Comparison of ENCODE assay signal across 8 cellular contexts in genomic region chr6:165663283-165663735, GRCh38. TPM values are rescaled to one million over a fixed set of nuclear protein-coding genes. Genes with fewer than 3 reads are reported as not detected.
DNase-seq lines count a peak whose midpoint lies in the region; ATAC-seq and TF ChIP-seq lines count a peak whose summit lies in the region.

No MANE protein-coding gene starts in this region.

- peaks cover 89% of the 10 kb centered on the region for H3K27me3 ChIP-seq in suprapubic skin

- H3K36me3 Mint-ChIP-seq in natural killer cell treated with Interleukin-12 subunit alpha and Interleukin-12 subunit beta and Interleukin-15 and Interleukin-18, amount 100 ng/mL, for 72 hours = peaks cover 4% of the 10 kb centered on the region

- H3K9me3 ChIP-seq in suprapubic skin = no peaks in the 10 kb centered on the region

- DNase-seq in NCI-H748 (lab: John Stamatoyannopoulos, UW; ENCODE audit: unreplicated experiment) (peak; percentile 53), NCI-H748 treated with DMSO at 0.1 percent for 48 hours (lab: John Stamatoyannopoulos, UW) (no peak), choroid plexus epithelial cell (ENCODE audit: low read depth) (peak; percentile 69), kidney glomerular epithelial cell (lab: John Stamatoyannopoulos, UW) (peak; percentile 44), suprapubic skin (ENCODE audit: low spot score in 2 of 2) (no peak), NCI-H2227 treated with DMSO at 0.1 percent for 48 hours (lab: John Stamatoyannopoulos, UW) (no peak)
- DNase-seq in stimulated activated naive CD4-positive, alpha-beta T cell (lab: John Stamatoyannopoulos, UW) = no peak
- no peak for DNase-seq in natural killer cell treated with Interleukin-12 subunit alpha and Interleukin-12 subunit beta and Interleukin-15 and Interleukin-18, amount 100 ng/mL, for 72 hours (ENCODE audit: low spot score)

- peaks cover 42% of the 10 kb centered on the region for H3K4me1 ChIP-seq in suprapubic skin

- H3K9me3 Mint-ChIP-seq in natural killer cell treated with Interleukin-12 subunit alpha and Interleukin-12 subunit beta and Interleukin-15 and Interleukin-18, amount 100 ng/mL, for 72 hours = no peaks in the 10 kb centered on the region

- TF ChIP-seq CTCF in choroid plexus epithelial cell (conservative IDR thresholded peaks at IDR 0.05; ENCODE audit: low read depth, low read length) (no peak), suprapubic skin (IDR thresholded peaks at IDR 0.05) (no peak)

- ATAC-seq in natural killer cell treated with Interleukin-12 subunit alpha and Interleukin-12 subunit beta and Interleukin-15 and Interleukin-18, amount 100 ng/mL, for 72 hours = no peak

- H3K27ac Mint-ChIP-seq in natural killer cell treated with Interleukin-12 subunit alpha and Interleukin-12 subunit beta and Interleukin-15 and Interleukin-18, amount 100 ng/mL, for 72 hours = no peak overlapping the region

- H3K27ac ChIP-seq in suprapubic skin = no peak overlapping the region

- WGBS in suprapubic skin = 2% methylated on average over 11 of the region's 36 CpGs

- no peak overlapping the region for H3K4me3 Mint-ChIP-seq in natural killer cell treated with Interleukin-12 subunit alpha and Interleukin-12 subunit beta and Interleukin-15 and Interleukin-18, amount 100 ng/mL, for 72 hours

- peaks cover 0 to 3% of the 10 kb centered on the region in 2 donors for H3K4me1 Mint-ChIP-seq in natural killer cell treated with Interleukin-12 subunit alpha and Interleukin-12 subunit beta and Interleukin-15 and Interleukin-18, amount 100 ng/mL, for 72 hours (ENCODE audit: low read depth in 2 of 2)

- no peaks in the 10 kb centered on the region for H3K36me3 ChIP-seq in suprapubic skin

- no peak for TF ChIP-seq POLR2A in suprapubic skin (IDR thresholded peaks at IDR 0.05)

- TF ChIP-seq EP300 in suprapubic skin (IDR thresholded peaks at IDR 0.05) = no peak

- H3K4me3 ChIP-seq in choroid plexus epithelial cell (ENCODE audit: low read depth, low read length) (peak overlapping the region; percentile 77), suprapubic skin (peak overlapping the region; percentile 53)

- peaks cover 32 to 51% of the 10 kb centered on the region in 2 donors for H3K27me3 Mint-ChIP-seq in natural killer cell treated with Interleukin-12 subunit alpha and Interleukin-12 subunit beta and Interleukin-15 and Interleukin-18, amount 100 ng/mL, for 72 hours

RNA-seq across cellular contexts. Expression of gene PDE10A, which starts 0.3 kb away (rescaled TPM):
- total RNA-seq in suprapubic skin = 1 to 10 TPM in 3 of 4 donors, under 1 TPM in 1; 0.59 to 3.1 (median 2.0) TPM
- total RNA-seq in natural killer cell treated with Interleukin-12 subunit alpha and Interleukin-12 subunit beta and Interleukin-15 and Interleukin-18, amount 100 ng/mL, for 72 hours = not detected

Comparison
In these comparisons a context has a peak if more than half of its experiments do, and no peak if none do; other contexts are left out.
1. DNase-seq: peak in NCI-H748 (single experiment), choroid plexus epithelial cell (single experiment) and kidney glomerular epithelial cell (single experiment); none in NCI-H748 treated with DMSO at 0.1 percent for 48 hours (single experiment), suprapubic skin (0 of 2), NCI-H2227 treated with DMSO at 0.1 percent for 48 hours (single experiment), stimulated activated naive CD4-positive, alpha-beta T cell (0 of 6) and natural killer cell treated with Interleukin-12 subunit alpha and Interleukin-12 subunit beta and Interleukin-15 and Interleukin-18, amount 100 ng/mL, for 72 hours (single experiment).